Comparison of ENCODE assay signal across 8 cellular contexts in the genomic region with DNA sequence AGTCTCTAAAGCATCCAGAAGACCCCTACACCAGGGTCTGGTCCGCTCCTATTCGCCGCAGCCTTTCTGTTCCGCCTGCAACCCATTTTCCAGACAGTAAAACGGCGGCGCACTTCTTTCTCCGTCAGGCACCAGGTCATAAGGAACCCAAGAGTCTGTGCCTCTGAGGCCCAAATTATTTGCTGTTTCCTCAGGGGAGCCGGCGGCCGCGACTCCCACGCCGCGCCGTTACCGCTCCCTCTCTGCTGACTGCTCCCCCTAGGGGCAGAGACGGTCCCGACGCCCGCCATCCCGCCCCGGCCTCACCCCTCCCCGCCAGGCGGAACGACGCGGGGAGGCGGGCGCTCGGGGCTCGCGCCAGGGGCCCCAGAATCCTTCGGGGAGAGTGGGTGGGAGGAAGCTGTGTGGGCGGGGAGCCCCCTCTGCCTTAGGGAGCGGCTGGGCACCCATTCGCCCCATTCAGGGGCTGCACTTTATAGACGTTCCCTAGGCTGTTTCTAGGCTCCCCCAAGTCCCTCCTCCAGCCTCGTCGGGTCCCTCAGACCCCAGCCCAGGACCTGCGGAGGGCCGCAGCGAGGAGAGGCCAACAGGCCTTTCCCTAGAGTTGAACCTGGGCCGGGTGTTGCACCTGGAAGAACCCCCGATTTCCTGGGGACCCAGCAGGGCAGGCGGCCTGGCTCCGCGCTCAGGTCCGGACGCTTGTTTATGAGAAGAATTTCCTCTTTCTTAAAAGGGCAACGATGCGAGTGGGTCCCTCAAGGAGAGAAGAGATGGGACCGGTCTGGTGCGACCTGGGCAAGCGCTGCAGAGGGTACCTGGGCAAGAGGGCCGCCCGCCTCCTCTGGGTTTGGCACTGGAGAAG. TPM values are rescaled to one million over a fixed set of nuclear protein-coding genes. Genes with fewer than 3 reads are reported as not detected.
DNase-seq lines count a peak whose midpoint lies in the region; ATAC-seq and TF ChIP-seq lines count a peak whose summit lies in the region.

No MANE protein-coding gene starts in this region.

- peak; percentile 40 for ATAC-seq in GM19328 (IDR thresholded peaks at IDR 0.05; ENCODE audit: unreplicated experiment)
- ATAC-seq in HG03469 (IDR thresholded peaks at IDR 0.05; ENCODE audit: unreplicated experiment): peak; percentile 35

- H3K27me3 ChIP-seq in BLaER1 treated with 17β-estradiol and CSF1 and Interleukin-3, amounts not matched to agents 10 nM and 100 nM: peaks cover 0 to 26% (median 20%) of the 10 kb centered on the region in 11 experiments; a peak in 15 of 22 replicates

- H3K27ac ChIP-seq in BLaER1 treated with 17β-estradiol and CSF1 and Interleukin-3, amounts not matched to agents 10 nM and 100 nM: peak overlapping the region; percentile 96 to 100 (median 99)
- H3K27ac ChIP-seq in coronary artery: peak overlapping the region; percentile 96

- peak overlapping the region; percentile 94 to 99 (median 97) for H3K4me2 ChIP-seq in BLaER1 treated with 17β-estradiol and CSF1 and Interleukin-3, amounts not matched to agents 10 nM and 100 nM

- peak overlapping the region; percentile 94 to 100 (median 99) for H3K9ac ChIP-seq in BLaER1 treated with 17β-estradiol and CSF1 and Interleukin-3, amounts not matched to agents 10 nM and 100 nM

- peaks cover 2% of the 10 kb centered on the region for H3K36me3 Mint-ChIP-seq in activated CD4-positive, alpha-beta T cell treated with anti-CD3 and anti-CD28 coated beads, Interleukin-2, amount 10 ng/mL, durations not matched to agents 24 days and 14 days (ENCODE audit: low read depth)

- H3K9me3 ChIP-seq in BLaER1 treated with 17β-estradiol and CSF1 and Interleukin-3, amounts not matched to agents 10 nM and 100 nM (replicated peaks in 1 of 11): no peaks in the 10 kb centered on the region

- peak overlapping the region; percentile 90 for H3K27ac Mint-ChIP-seq in activated CD4-positive, alpha-beta T cell treated with anti-CD3 and anti-CD28 coated beads, Interleukin-2, amount 10 ng/mL, durations not matched to agents 24 days and 14 days

- H3K36me3 ChIP-seq in BLaER1 treated with 17β-estradiol and CSF1 and Interleukin-3, amounts not matched to agents 10 nM and 100 nM: peaks cover 0 to 2% (median under 1%) of the 10 kb centered on the region in 11 experiments; a peak in 9 of 22 replicates

- H4K20me1 ChIP-seq in BLaER1 treated with 17β-estradiol and CSF1 and Interleukin-3, amounts not matched to agents 10 nM and 100 nM: peaks cover 0 to 2% (median 1%) of the 10 kb centered on the region in 11 experiments; a peak in 10 of 22 replicates

- peaks cover 26% of the 10 kb centered on the region for H3K4me1 Mint-ChIP-seq in activated CD4-positive, alpha-beta T cell treated with anti-CD3 and anti-CD28 coated beads, Interleukin-2, amount 10 ng/mL, durations not matched to agents 24 days and 14 days

- no peaks in the 10 kb centered on the region for H3K27me3 Mint-ChIP-seq in activated CD4-positive, alpha-beta T cell treated with anti-CD3 and anti-CD28 coated beads, Interleukin-2, amount 10 ng/mL, durations not matched to agents 24 days and 14 days

- intact Hi-C loops in activated CD4-positive, alpha-beta T cell treated with anti-CD3 and anti-CD28 coated beads, Interleukin-2, amount 10 ng/mL, durations not matched to agents 24 days and 14 days (cut with micrococcal nuclease): loop anchor here (1.0 to 5.0 kb wide), 12 partner anchors 10 to 991 kb away; a partner anchor contains a TSS

- H3K9me3 Mint-ChIP-seq in activated CD4-positive, alpha-beta T cell treated with anti-CD3 and anti-CD28 coated beads, Interleukin-2, amount 10 ng/mL, durations not matched to agents 24 days and 14 days: no peaks in the 10 kb centered on the region

- DNase-seq in NCI-H524 treated with DMSO at 0.1 percent for 48 hours (lab: John Stamatoyannopoulos, UW) (peak; percentile 68), coronary artery (ENCODE audit: low spot score) (peak; percentile 97), left kidney (ENCODE audit: low read depth, low spot score) (peak; percentile 98)
- peak; percentile 98 for DNase-seq in activated CD4-positive, alpha-beta T cell treated with anti-CD3 and anti-CD28 coated beads, Interleukin-2, amount 10 ng/mL, durations not matched to agents 24 days and 14 days
- DNase-seq in stimulated activated CD4-positive, alpha-beta T cell treated with anti-CD3 and anti-CD28 coated beads, Interleukin-2, amount 100 ng/mL, for 24 hours: peak; percentile 91 to 93

- peak overlapping the region; percentile 64 to 97 (median 93) for H3K4me3 ChIP-seq in BLaER1 treated with 17β-estradiol and CSF1 and Interleukin-3, amounts not matched to agents 10 nM and 100 nM
- peak overlapping the region; percentile 88 for H3K4me3 ChIP-seq in coronary artery

- H3K4me3 Mint-ChIP-seq in activated CD4-positive, alpha-beta T cell treated with anti-CD3 and anti-CD28 coated beads, Interleukin-2, amount 10 ng/mL, durations not matched to agents 24 days and 14 days: peak overlapping the region; percentile 83

- H3K4me1 ChIP-seq in BLaER1 treated with 17β-estradiol and CSF1 and Interleukin-3, amounts not matched to agents 10 nM and 100 nM: peaks cover 46 to 68% (median 64%) of the 10 kb centered on the region in 10 experiments

- peak; percentile 84 for TF ChIP-seq CTCF in coronary artery (IDR thresholded peaks at IDR 0.05)

RNA-seq across cellular contexts. Expression of a gene that starts 3.6 kb away (rescaled TPM):
- 103 and 106 TPM in 2 replicates for total RNA-seq in activated CD4-positive, alpha-beta T cell treated with anti-CD3 and anti-CD28 coated beads, Interleukin-2, amount 10 ng/mL, durations not matched to agents 24 days and 14 days

RNA-seq across cellular contexts. Expression of a gene that starts 14.0 kb away (rescaled TPM):
- total RNA-seq in activated CD4-positive, alpha-beta T cell treated with anti-CD3 and anti-CD28 coated beads, Interleukin-2, amount 10 ng/mL, durations not matched to agents 24 days and 14 days: 0.12 and 0.19 TPM in 2 replicates

RNA-seq across cellular contexts. Expression of a gene that starts 22.9 kb away (rescaled TPM):
- total RNA-seq in activated CD4-positive, alpha-beta T cell treated with anti-CD3 and anti-CD28 coated beads, Interleukin-2, amount 10 ng/mL, durations not matched to agents 24 days and 14 days: not detected in 2 replicates

RNA-seq across cellular contexts. Expression of a gene that starts 39.4 kb away (rescaled TPM):
- not detected in 2 replicates for total RNA-seq in activated CD4-positive, alpha-beta T cell treated with anti-CD3 and anti-CD28 coated beads, Interleukin-2, amount 10 ng/mL, durations not matched to agents 24 days and 14 days

Comparison
In these comparisons a context has a peak if more than half of its experiments do, and no peak if none do; other contexts are left out.
1. Peak in every context shown above with its lines: DNase-seq, ATAC-seq, H3K4me3 ChIP-seq and H3K27ac ChIP-seq.